In genomic region chr19:43789029-43789428, GRCh38 we compare ENCODE assay signal across 1 cellular context.
TF ChIP-seq lines count a peak whose summit lies in the region.

No MANE protein-coding gene starts in this region.

TF ChIP-seq in HepG2, 621 proteins besides CTCF, POLR2A, EP300 and RAD21 (continued from another document and continues in another):
- TF ChIP-seq ZNF142 (CRISPR knock-in tag; IDR thresholded peaks at IDR 0.05) (no peak), ZNF260 (CRISPR knock-in tag; IDR thresholded peaks at IDR 0.05; ENCODE audit: borderline replicate concordance, low read depth) (no peak), REL (CRISPR knock-in tag; conservative IDR thresholded peaks at IDR 0.05) (no peak), ZNF792 (CRISPR knock-in tag; IDR thresholded peaks at IDR 0.05) (peak; percentile 75; the same call in 1 of the 2 replicates), ZBTB40 (IDR thresholded peaks at IDR 0.05) (no peak), ZBTB40 (CRISPR knock-in tag; IDR thresholded peaks at IDR 0.05) (no peak), CREB1 (IDR thresholded peaks at IDR 0.05) (no peak), CREB1 (CRISPR knock-in tag; IDR thresholded peaks at IDR 0.05) (no peak), ZNF3 (CRISPR knock-in tag; IDR thresholded peaks at IDR 0.05) (peak; percentile 68; the same call in 1 of the 2 replicates), ATF7 (IDR thresholded peaks at IDR 0.05) (no peak), ATF7 (CRISPR knock-in tag; IDR thresholded peaks at IDR 0.05) (no peak), SRSF1 (optimal IDR thresholded peaks at IDR 0.05; ENCODE audit: low read depth, low read length) (no peak), MIER2 (CRISPR knock-in tag; IDR thresholded peaks at IDR 0.05) (peak; percentile 98), ZBTB44 (CRISPR knock-in tag; IDR thresholded peaks at IDR 0.05) (peak; percentile 95; the same call in 1 of the 2 replicates), CENPX (CRISPR knock-in tag; IDR thresholded peaks at IDR 0.05) (no peak), ATM (IDR thresholded peaks at IDR 0.05; ENCODE audit: borderline replicate concordance) (no peak), DNMT1 (CRISPR knock-in tag; IDR thresholded peaks at IDR 0.05) (no peak), GMEB2 (CRISPR knock-in tag; IDR thresholded peaks at IDR 0.05; ENCODE audit: low read depth) (no peak), MYPOP (CRISPR knock-in tag; IDR thresholded peaks at IDR 0.05) (no peak), REXO4 (CRISPR knock-in tag; IDR thresholded peaks at IDR 0.05; ENCODE audit: borderline replicate concordance) (no peak), NCOA1 (CRISPR knock-in tag; IDR thresholded peaks at IDR 0.05) (no peak), ZNF703 (CRISPR knock-in tag; IDR thresholded peaks at IDR 0.05; ENCODE audit: borderline replicate concordance) (no peak), SIX1 (CRISPR knock-in tag; IDR thresholded peaks at IDR 0.05; ENCODE audit: borderline replicate concordance) (no peak), ZNF280D (CRISPR knock-in tag; IDR thresholded peaks at IDR 0.05) (no peak), TBX2 (CRISPR knock-in tag; IDR thresholded peaks at IDR 0.05; ENCODE audit: borderline replicate concordance) (no peak), NRL (CRISPR knock-in tag; IDR thresholded peaks at IDR 0.05; ENCODE audit: borderline replicate concordance) (no peak), SPEN (CRISPR knock-in tag; IDR thresholded peaks at IDR 0.05; ENCODE audit: low read depth) (no peak), ZNF577 (CRISPR knock-in tag; IDR thresholded peaks at IDR 0.05; ENCODE audit: borderline replicate concordance, low read depth) (no peak), AKAP8 (CRISPR knock-in tag; IDR thresholded peaks at IDR 0.05) (no peak), ZNF879 (CRISPR knock-in tag; IDR thresholded peaks at IDR 0.05) (no peak), HCFC1 (IDR thresholded peaks at IDR 0.05; ENCODE audit: low read depth, low read length) (no peak), ZNF674 (CRISPR knock-in tag; IDR thresholded peaks at IDR 0.05; ENCODE audit: low read depth) (no peak), ARID3A (IDR thresholded peaks at IDR 0.05; ENCODE audit: low read depth, low read length) (no peak), HMGA1 (CRISPR knock-in tag; conservative IDR thresholded peaks at IDR 0.05) (no peak)
